ENCODE assay signal across 22 cellular contexts in the genomic region with DNA sequence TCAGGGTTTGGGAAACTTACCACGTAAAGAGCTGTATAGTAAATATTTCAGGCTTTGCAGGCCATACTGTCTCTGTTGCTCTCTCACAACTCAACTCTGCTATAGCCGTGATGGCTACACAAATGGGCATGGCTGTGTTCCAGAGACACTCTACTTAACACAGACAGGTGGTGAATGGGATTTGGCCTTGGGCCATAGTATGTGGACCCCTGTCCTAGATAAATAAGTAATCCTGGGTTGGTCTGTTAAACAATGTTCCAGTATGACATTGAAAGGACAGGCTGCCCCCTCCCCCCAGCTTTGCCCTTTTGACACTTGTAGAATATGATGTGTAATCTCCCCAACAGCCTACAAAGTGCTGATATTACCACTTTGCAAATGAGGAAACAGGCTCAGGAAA. TPM values are rescaled to one million over a fixed set of nuclear protein-coding genes. Genes with fewer than 3 reads are reported as not detected.
DNase-seq lines count a peak whose midpoint lies in the region; ATAC-seq and TF ChIP-seq lines count a peak whose summit lies in the region.
"Had no signal": no experiment of that assay in that cellular context is flagged by ENCODE, and none has a peak within 500 bp of the region (broad histone marks: within the 10 kb centered on the region; RNA-seq: fewer than 3 reads in every experiment).

No MANE protein-coding gene starts in this region.

- 53 to 73% (median 63%) methylated on average over 2 of the region's 2 CpGs for WGBS in heart left ventricle, 4 donors

- intact Hi-C loops in heart left ventricle (cut with DNase I), result loop anchor here in 1 of 10 donors (5.0 kb wide), 1 partner anchor 36 kb away; no protein-coding TSS in a partner anchor

- peaks cover 3 to 90% (median 52%) of the 10 kb centered on the region in 12 donors for H3K4me1 ChIP-seq in heart left ventricle
- H3K4me1 ChIP-seq: Peyer's patch had no signal

- H3K4me3 ChIP-seq in heart left ventricle, result no peak overlapping the region
- H3K4me3 ChIP-seq: Peyer's patch, SK-N-MC, tibial nerve had no signal

- no peak for TF ChIP-seq CTCF in heart left ventricle (IDR thresholded peaks at IDR 0.05)

- TF ChIP-seq POLR2A in heart left ventricle (IDR thresholded peaks at IDR 0.05), result no peak

- H3K9me3 ChIP-seq in heart left ventricle, result peaks cover 0 to 12% (median 0%) of the 10 kb centered on the region in 12 donors
- H3K9me3 ChIP-seq: Peyer's patch, tibial nerve had no signal

- H3K27ac ChIP-seq in heart left ventricle, result peak overlapping the region in 10 of 12 donors; percentile 1 to 80 (median 25)
- H3K27ac ChIP-seq: C4-2B, Peyer's patch, SK-N-MC, tibial nerve, WERI-Rb-1 had no signal

- DNase-seq in CD1c-positive myeloid dendritic cell (ENCODE audit: extremely low spot score) (peak; percentile 43), NCI-H1105 (lab: John Stamatoyannopoulos, UW) (peak; percentile 49), RPMI8226 (peak; percentile 83), heart left ventricle (peak in 3 of 5 donors; percentile 42 to 72 (median 47)), AG08395 (ENCODE audit: low spot score) (no peak), foreskin melanocyte (no peak), T1000 (lab: John Stamatoyannopoulos, UW) (no peak)
- DNase-seq: activated CD4-positive, alpha-beta T cell treated with anti-CD3 and anti-CD28 coated beads, Interleukin-2, amount 10 ng/mL, durations not matched to agents 7 days and 5 days; activated naive CD4-positive, alpha-beta T cell treated with anti-CD3 and anti-CD28 coated beads, Interleukin-2, amount 50 U/mL, for 16 hours; kidney glomerular epithelial cell; NCI-H1417 treated with DMSO at 0.1 percent for 48 hours; NCI-H2227 treated with DMSO at 0.1 percent for 48 hours; Peyer's patch; posterior cingulate gyrus; stimulated activated CD4-positive, alpha-beta T cell treated with anti-CD3 and anti-CD28 coated beads, Interleukin-15, amount 100 ng/mL, for 24 hours; stimulated activated naive CD8-positive, alpha-beta T cell treated with anti-CD3 and anti-CD28 coated beads, Interleukin-15, amount 100 ng/mL, for 72 hours; WERI-Rb-1 had no signal

- peak; percentile 47 to 69 (median 60) for ATAC-seq in heart left ventricle
- ATAC-seq in GM18498 (IDR thresholded peaks at IDR 0.05; ENCODE audit: unreplicated experiment), result no peak
- ATAC-seq: HCT116; stimulated activated naive CD8-positive, alpha-beta T cell treated with anti-CD3 and anti-CD28 coated beads, Interleukin-15, amount 100 ng/mL, for 72 hours had no signal

- no peaks in the 10 kb centered on the region for H3K27me3 ChIP-seq in heart left ventricle
- H3K27me3 ChIP-seq: Peyer's patch, tibial nerve had no signal

- H3K36me3 ChIP-seq in heart left ventricle, result peaks cover 0 to 7% (median 0%) of the 10 kb centered on the region in 9 donors
- H3K36me3 ChIP-seq: Peyer's patch, tibial nerve, WERI-Rb-1 had no signal

RNA-seq across cellular contexts. Expression of a gene that starts 38.3 kb away (rescaled TPM):
- total RNA-seq in heart left ventricle, result 10 to 100 TPM; 26.3 to 64.2 (median 50.2) TPM
- polyA plus RNA-seq in heart left ventricle, result 10 to 100 TPM; 38.9 to 59.6 TPM

Comparison
In these comparisons a context has a peak if more than half of its experiments do, and no peak if none do; other contexts are left out.
1. DNase-seq: peak in CD1c-positive myeloid dendritic cell (single experiment), NCI-H1105 (single experiment), RPMI8226 (single experiment) and heart left ventricle (3 of 5); none in AG08395 (single experiment), foreskin melanocyte (single experiment) and T1000 (single experiment).